10 cellular contexts compared by ENCODE assay signal in genomic region chr22:47631571-47632102, GRCh38.
DNase-seq lines count a peak whose midpoint lies in the region; ATAC-seq and TF ChIP-seq lines count a peak whose summit lies in the region.
"Had no signal": no experiment of that assay in that cellular context is flagged by ENCODE, and none has a peak within 500 bp of the region (broad histone marks: within the 10 kb centered on the region; RNA-seq: fewer than 3 reads in every experiment).

No MANE protein-coding gene starts in this region.

- no peaks in the 10 kb centered on the region for H3K9me2 ChIP-seq in PC-9 (ENCODE audit: insufficient read depth)

- peaks cover 20% of the 10 kb centered on the region for H3K79me2 ChIP-seq in PC-9 (ENCODE audit: low read depth)

- intact Hi-C loops in PC-9 (cut with micrococcal nuclease; ENCODE audit: unreplicated experiment) = no loop called here

- no peak for ATAC-seq in left lobe of liver
- no peak for ATAC-seq in GM19023 (IDR thresholded peaks at IDR 0.05; ENCODE audit: unreplicated experiment)
- ATAC-seq in GM21825 (IDR thresholded peaks at IDR 0.05; ENCODE audit: unreplicated experiment) = no peak
- ATAC-seq: activated T-cell treated with anti-CD3 and anti-CD28 coated beads, Interleukin-2, amount 50 U/mL, for 72 hours; left ventricle myocardium superior had no signal

- peaks cover 25% of the 10 kb centered on the region for H3K4me1 ChIP-seq in PC-9 (replicated peaks; ENCODE audit: insufficient read depth)

- no peaks in the 10 kb centered on the region for H3K27me3 ChIP-seq in PC-9 (ENCODE audit: insufficient read depth, low read depth)

- DNase-seq in DMS114 treated with DMSO at 0.1 percent for 48 hours (lab: John Stamatoyannopoulos, UW; ENCODE audit: unreplicated experiment) = peak; percentile 88
- peak; percentile 89 for DNase-seq in NCI-H1105 treated with DMSO at 0.1 percent for 48 hours (lab: John Stamatoyannopoulos, UW)
- DNase-seq in PC-9 = peak; percentile 90 to 91
- peak; percentile 24 for DNase-seq in left lobe of liver (ENCODE audit: low spot score)
- no peak for DNase-seq in NCI-H128 (lab: John Stamatoyannopoulos, UW; ENCODE audit: unreplicated experiment)
- DNase-seq in medulla oblongata (ENCODE audit: extremely low spot score) = no peak
- DNase-seq: activated T-cell treated with anti-CD3 and anti-CD28 coated beads, Interleukin-2, amount 50 U/mL, for 72 hours; left ventricle myocardium superior had no signal

- CTCF ChIA-PET in PC-9 (lab: Charles Lee) = interaction anchor here (0.6 kb wide), 1 partner anchor 164 kb away, joined by 3 read pairs; no protein-coding TSS in a partner anchor

- H3K36me3 ChIP-seq in PC-9 (ENCODE audit: low read depth) = peaks cover 13% of the 10 kb centered on the region

- H3F3A ChIP-seq in PC-9 (ENCODE audit: insufficient read depth, low read depth) = peaks cover 8% of the 10 kb centered on the region; the same call in 1 of the 2 replicates

- peak overlapping the region; percentile 74 for H3K4me3 ChIP-seq in PC-9

- no TSS peak for BruUV-seq in PC-9 (replicated peaks; lab: Mats Ljungman, UMichigan)

- H3K9me3 ChIP-seq in PC-9 (ENCODE audit: insufficient read depth, low read depth) = no peaks in the 10 kb centered on the region; the same call in 1 of the 2 replicates

- H3K4me2 ChIP-seq in PC-9 = peak overlapping the region; percentile 85

- H3K27ac ChIP-seq in PC-9 = peak overlapping the region; percentile 23

- TF ChIP-seq CTCF in PC-9 (conservative IDR thresholded peaks at IDR 0.05) = no peak

- POLR2A ChIA-PET in PC-9 (lab: Charles Lee; ENCODE audit: unreplicated experiment) = interaction anchor here (0.6 to 0.7 kb wide), 3 partner anchors 38 to 1562 kb away, joined by 4 to 7 read pairs (median 4); no protein-coding TSS in a partner anchor

- 0 out of 2 replicates have a peak, but pooled peaks cover 3% of the 10 kb centered on the region for H4K20me1 ChIP-seq in PC-9 (ENCODE audit: insufficient read depth)

- H2AFZ ChIP-seq in PC-9 = peak overlapping the region; percentile 92

Comparison
In these comparisons a context has a peak if more than half of its experiments do, and no peak if none do; other contexts are left out.
1. DNase-seq: peak in DMS114 treated with DMSO at 0.1 percent for 48 hours (single experiment), NCI-H1105 treated with DMSO at 0.1 percent for 48 hours (single experiment), PC-9 (2 of 2) and left lobe of liver (single experiment); none in NCI-H128 (single experiment) and medulla oblongata (single experiment).